1 cellular context compared by ENCODE assay signal in the genomic region with DNA sequence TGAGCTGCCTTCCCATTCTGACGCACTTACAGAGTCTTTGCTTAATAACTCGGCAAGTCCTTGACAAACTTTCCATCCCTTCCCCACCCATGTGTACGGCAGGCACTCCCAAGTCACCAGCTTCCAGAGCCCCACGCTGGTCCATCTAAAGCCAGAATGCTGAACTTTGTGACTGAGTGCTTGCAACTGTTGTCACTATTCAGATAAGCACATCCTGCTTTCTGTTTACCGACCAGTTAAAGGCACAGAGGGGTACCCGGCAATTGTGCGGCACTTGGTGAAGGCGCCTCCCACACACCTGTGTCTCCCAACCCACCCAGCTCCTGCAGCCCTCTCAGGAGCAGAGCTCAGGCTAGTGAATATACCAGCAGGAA.
A peak's percentile ranks its signal among the peaks of the same experiment; 100 is the strongest.
TF ChIP-seq lines count a peak whose summit lies in the region.

No MANE protein-coding gene starts in this region.

TF ChIP-seq in HepG2, 621 proteins besides CTCF, POLR2A, EP300 and RAD21 (continued from another document and continues in another):
- TF ChIP-seq, protein P1, sequence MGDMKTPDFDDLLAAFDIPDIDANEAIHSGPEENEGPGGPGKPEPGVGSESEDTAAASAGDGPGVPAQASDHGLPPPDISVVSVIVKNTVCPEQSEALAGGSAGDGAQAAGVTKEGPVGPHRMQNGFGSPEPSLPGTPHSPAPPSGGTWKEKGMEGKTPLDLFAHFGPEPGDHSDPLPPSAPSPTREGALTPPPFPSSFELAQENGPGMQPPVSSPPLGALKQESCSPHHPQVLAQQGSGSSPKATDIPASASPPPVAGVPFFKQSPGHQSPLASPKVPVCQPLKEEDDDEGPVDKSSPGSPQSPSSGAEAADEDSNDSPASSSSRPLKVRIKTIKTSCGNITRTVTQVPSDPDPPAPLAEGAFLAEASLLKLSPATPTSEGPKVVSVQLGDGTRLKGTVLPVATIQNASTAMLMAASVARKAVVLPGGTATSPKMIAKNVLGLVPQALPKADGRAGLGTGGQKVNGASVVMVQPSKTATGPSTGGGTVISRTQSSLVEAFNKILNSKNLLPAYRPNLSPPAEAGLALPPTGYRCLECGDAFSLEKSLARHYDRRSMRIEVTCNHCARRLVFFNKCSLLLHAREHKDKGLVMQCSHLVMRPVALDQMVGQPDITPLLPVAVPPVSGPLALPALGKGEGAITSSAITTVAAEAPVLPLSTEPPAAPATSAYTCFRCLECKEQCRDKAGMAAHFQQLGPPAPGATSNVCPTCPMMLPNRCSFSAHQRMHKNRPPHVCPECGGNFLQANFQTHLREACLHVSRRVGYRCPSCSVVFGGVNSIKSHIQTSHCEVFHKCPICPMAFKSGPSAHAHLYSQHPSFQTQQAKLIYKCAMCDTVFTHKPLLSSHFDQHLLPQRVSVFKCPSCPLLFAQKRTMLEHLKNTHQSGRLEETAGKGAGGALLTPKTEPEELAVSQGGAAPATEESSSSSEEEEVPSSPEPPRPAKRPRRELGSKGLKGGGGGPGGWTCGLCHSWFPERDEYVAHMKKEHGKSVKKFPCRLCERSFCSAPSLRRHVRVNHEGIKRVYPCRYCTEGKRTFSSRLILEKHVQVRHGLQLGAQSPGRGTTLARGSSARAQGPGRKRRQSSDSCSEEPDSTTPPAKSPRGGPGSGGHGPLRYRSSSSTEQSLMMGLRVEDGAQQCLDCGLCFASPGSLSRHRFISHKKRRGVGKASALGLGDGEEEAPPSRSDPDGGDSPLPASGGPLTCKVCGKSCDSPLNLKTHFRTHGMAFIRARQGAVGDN (CRISPR knock-in tag; IDR thresholded peaks at IDR 0.05): peak; percentile 78
- TF ChIP-seq TFDP2 (CRISPR knock-in tag; IDR thresholded peaks at IDR 0.05): peak; percentile 32; the same call in 1 of the 2 replicates
- TF ChIP-seq, protein P2, sequence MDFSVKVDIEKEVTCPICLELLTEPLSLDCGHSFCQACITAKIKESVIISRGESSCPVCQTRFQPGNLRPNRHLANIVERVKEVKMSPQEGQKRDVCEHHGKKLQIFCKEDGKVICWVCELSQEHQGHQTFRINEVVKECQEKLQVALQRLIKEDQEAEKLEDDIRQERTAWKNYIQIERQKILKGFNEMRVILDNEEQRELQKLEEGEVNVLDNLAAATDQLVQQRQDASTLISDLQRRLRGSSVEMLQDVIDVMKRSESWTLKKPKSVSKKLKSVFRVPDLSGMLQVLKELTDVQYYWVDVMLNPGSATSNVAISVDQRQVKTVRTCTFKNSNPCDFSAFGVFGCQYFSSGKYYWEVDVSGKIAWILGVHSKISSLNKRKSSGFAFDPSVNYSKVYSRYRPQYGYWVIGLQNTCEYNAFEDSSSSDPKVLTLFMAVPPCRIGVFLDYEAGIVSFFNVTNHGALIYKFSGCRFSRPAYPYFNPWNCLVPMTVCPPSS (IDR thresholded peaks at IDR 0.05): no peak
- TF ChIP-seq KAT7 (CRISPR knock-in tag; IDR thresholded peaks at IDR 0.05; ENCODE audit: borderline replicate concordance): peak; percentile 73; the same call in 1 of the 2 replicates
- no peak for TF ChIP-seq MAF1 (CRISPR knock-in tag; IDR thresholded peaks at IDR 0.05; ENCODE audit: borderline replicate concordance)
- no peak for TF ChIP-seq ZC3H13 (CRISPR knock-in tag; IDR thresholded peaks at IDR 0.05)
- 0 out of 2 replicates have a peak, but pooled peaks have one; percentile 11 for TF ChIP-seq ZNF7 (CRISPR knock-in tag; IDR thresholded peaks at IDR 0.05)
- TF ChIP-seq ZGPAT (CRISPR knock-in tag; IDR thresholded peaks at IDR 0.05): peak; percentile 83
- TF ChIP-seq ZHX2 (IDR thresholded peaks at IDR 0.05; ENCODE audit: low read depth): no peak
- TF ChIP-seq ZHX2 (CRISPR knock-in tag; IDR thresholded peaks at IDR 0.05; ENCODE audit: borderline replicate concordance): no peak
- peak; percentile 60; the same call in 1 of the 2 replicates for TF ChIP-seq ZNF652 (CRISPR knock-in tag; IDR thresholded peaks at IDR 0.05; ENCODE audit: borderline replicate concordance, low read depth)
- TF ChIP-seq SMC3 (IDR thresholded peaks at IDR 0.05; ENCODE audit: low read length): no peak
- peak; percentile 74; the same call in 1 of the 2 replicates for TF ChIP-seq ZNF556 (CRISPR knock-in tag; IDR thresholded peaks at IDR 0.05; ENCODE audit: borderline replicate concordance)
- TF ChIP-seq ZNF589 (CRISPR knock-in tag; conservative IDR thresholded peaks at IDR 0.05): no peak
- TF ChIP-seq CHCHD3 (CRISPR knock-in tag; IDR thresholded peaks at IDR 0.05): no peak
- TF ChIP-seq, protein P3, sequence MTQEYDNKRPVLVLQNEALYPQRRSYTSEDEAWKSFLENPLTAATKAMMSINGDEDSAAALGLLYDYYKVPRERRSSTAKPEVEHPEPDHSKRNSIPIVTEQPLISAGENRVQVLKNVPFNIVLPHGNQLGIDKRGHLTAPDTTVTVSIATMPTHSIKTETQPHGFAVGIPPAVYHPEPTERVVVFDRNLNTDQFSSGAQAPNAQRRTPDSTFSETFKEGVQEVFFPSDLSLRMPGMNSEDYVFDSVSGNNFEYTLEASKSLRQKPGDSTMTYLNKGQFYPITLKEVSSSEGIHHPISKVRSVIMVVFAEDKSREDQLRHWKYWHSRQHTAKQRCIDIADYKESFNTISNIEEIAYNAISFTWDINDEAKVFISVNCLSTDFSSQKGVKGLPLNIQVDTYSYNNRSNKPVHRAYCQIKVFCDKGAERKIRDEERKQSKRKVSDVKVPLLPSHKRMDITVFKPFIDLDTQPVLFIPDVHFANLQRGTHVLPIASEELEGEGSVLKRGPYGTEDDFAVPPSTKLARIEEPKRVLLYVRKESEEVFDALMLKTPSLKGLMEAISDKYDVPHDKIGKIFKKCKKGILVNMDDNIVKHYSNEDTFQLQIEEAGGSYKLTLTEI (CRISPR knock-in tag; conservative IDR thresholded peaks at IDR 0.05): no peak
- no peak for TF ChIP-seq ZNF816 (CRISPR knock-in tag; IDR thresholded peaks at IDR 0.05; ENCODE audit: borderline replicate concordance)
- TF ChIP-seq BATF2 (CRISPR knock-in tag; IDR thresholded peaks at IDR 0.05): no peak
- peak; percentile 85 for TF ChIP-seq TEAD3 (CRISPR knock-in tag; optimal IDR thresholded peaks at IDR 0.05; ENCODE audit: borderline replicate concordance)
- TF ChIP-seq GZF1 (CRISPR knock-in tag; IDR thresholded peaks at IDR 0.05): 0 out of 2 replicates have a peak, but pooled peaks have one; percentile 51
- peak; percentile 34; the same call in 1 of the 2 replicates for TF ChIP-seq SIX1 (CRISPR knock-in tag; IDR thresholded peaks at IDR 0.05; ENCODE audit: borderline replicate concordance)
- peak; percentile 75; the same call in 1 of the 2 replicates for TF ChIP-seq TBP (CRISPR knock-in tag; IDR thresholded peaks at IDR 0.05)
- no peak for TF ChIP-seq TCF12 (IDR thresholded peaks at IDR 0.05)
- TF ChIP-seq TCF12 (CRISPR knock-in tag; IDR thresholded peaks at IDR 0.05): peak; percentile 32; the same call in 1 of the 2 replicates
- no peak for TF ChIP-seq ZNF251 (CRISPR knock-in tag; IDR thresholded peaks at IDR 0.05)
- TF ChIP-seq ZNF75D (CRISPR knock-in tag; IDR thresholded peaks at IDR 0.05; ENCODE audit: borderline replicate concordance): no peak
- no peak for TF ChIP-seq ZNF263 (CRISPR knock-in tag; IDR thresholded peaks at IDR 0.05)
- no peak for TF ChIP-seq ZNF572 (CRISPR knock-in tag; IDR thresholded peaks at IDR 0.05)
